In the genomic region with DNA sequence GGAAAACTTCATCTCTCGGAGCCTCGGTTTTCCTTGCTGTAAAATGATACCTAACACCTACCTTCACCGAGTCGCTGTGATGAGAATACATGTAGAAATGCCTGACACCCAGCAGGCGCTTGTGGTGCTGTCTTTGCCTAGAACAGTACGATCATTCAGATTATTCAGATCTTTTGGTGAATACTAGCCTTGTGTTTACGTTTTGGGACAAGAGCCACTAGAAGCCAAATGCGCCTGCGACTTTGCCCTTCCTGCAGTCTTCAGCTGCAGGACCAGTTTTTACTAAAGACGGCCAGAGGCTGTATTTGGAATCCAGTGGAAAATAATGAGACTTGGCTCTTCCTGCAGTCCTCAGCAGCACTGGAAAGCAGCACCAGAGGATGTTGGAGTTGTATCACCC, we compare ENCODE assay signal across 1 cellular context.
TF ChIP-seq lines count a peak whose summit lies in the region.

No MANE protein-coding gene starts in this region.

TF ChIP-seq in H1, 55 proteins besides CTCF, POLR2A, EP300 and RAD21:
- TF ChIP-seq PHF8 (conservative IDR thresholded peaks at IDR 0.05; ENCODE audit: low read depth, low read length) = no peak
- TF ChIP-seq SAP30 (IDR thresholded peaks at IDR 0.05; ENCODE audit: insufficient read depth, insufficient replicate concordance, low read length) = no peak
- no peak for TF ChIP-seq KDM1A (IDR thresholded peaks at IDR 0.05; ENCODE audit: borderline replicate concordance, low read length)
- TF ChIP-seq, protein P1, sequence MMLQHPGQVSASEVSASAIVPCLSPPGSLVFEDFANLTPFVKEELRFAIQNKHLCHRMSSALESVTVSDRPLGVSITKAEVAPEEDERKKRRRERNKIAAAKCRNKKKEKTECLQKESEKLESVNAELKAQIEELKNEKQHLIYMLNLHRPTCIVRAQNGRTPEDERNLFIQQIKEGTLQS (IDR thresholded peaks at IDR 0.05; ENCODE audit: insufficient read depth, low read depth, low read length) = no peak
- no peak for TF ChIP-seq TAF1 (IDR thresholded peaks at IDR 0.05; ENCODE audit: low read depth, low read length)
- no peak for TF ChIP-seq GTF2F1 (IDR thresholded peaks at IDR 0.05; ENCODE audit: borderline replicate concordance, low read depth, low read length)
- TF ChIP-seq KDM4A (IDR thresholded peaks at IDR 0.05; ENCODE audit: low read depth, low read length, severe bottlenecking) = no peak
- no peak for TF ChIP-seq TBP (IDR thresholded peaks at IDR 0.05; ENCODE audit: low read depth, low read length)
- TF ChIP-seq BCL11A (IDR thresholded peaks at IDR 0.05; ENCODE audit: low read depth in 2 of 2, low read length in 2 of 2) = no peak
